In the genomic region with DNA sequence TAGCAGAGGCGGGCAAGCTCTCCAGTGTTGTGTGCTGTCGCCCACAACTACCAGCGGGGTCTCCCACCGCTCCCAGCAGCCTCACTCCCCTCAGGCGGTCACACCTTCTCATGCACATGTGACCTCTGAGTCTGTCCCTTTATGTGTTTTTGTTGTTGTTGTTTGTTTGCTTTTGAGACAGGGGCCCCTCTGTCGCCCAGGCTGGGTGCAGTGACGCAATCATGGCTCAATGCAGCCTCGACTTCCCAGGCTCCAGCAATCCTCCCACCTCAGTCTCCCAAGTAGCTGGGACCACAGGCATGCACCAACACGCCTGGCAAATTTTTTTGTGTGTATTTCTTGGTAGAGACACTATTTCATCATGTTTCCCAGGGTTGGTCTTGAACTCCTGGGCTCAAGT, we compare ENCODE assay signal across 9 cellular contexts. TPM values are rescaled to one million over a fixed set of nuclear protein-coding genes. Genes with fewer than 3 reads are reported as not detected.
A peak's percentile ranks its signal among the peaks of the same experiment; 100 is the strongest.
DNase-seq lines count a peak whose midpoint lies in the region; ATAC-seq, FAIRE-seq and TF ChIP-seq lines count a peak whose summit lies in the region.
"Had no signal": no experiment of that assay in that cellular context is flagged by ENCODE, and none has a peak within 500 bp of the region (broad histone marks: within the 10 kb centered on the region; RNA-seq: fewer than 3 reads in every experiment).

No MANE protein-coding gene starts in this region.

- CTCF ChIA-PET in BJ (lab: Yijun Ruan, JAX): no interaction called here

- peaks cover 37 to 56% (median 51%) of the 10 kb centered on the region in 3 donors for H3K4me1 Mint-ChIP-seq in naive B cell

- H3K4me3 Mint-ChIP-seq in naive B cell: peak overlapping the region; percentile 95 to 100 (median 98)

- no peak for FAIRE-seq in bronchial epithelial cell (lab: Jason Lieb, UNC)

- H3K36me3 ChIP-seq in BJ (ENCODE audit: control insufficient read depth, insufficient read depth, low read length) (peaks cover 10% of the 10 kb centered on the region), bronchial epithelial cell (ENCODE audit: control insufficient read depth, insufficient read depth, low read length) (peaks cover 9% of the 10 kb centered on the region)

- H3K9me3 Mint-ChIP-seq in naive B cell: no peaks in the 10 kb centered on the region

- H3K27ac Mint-ChIP-seq in naive B cell: peak overlapping the region in 3 of 6 donors; percentile 55 to 98 (median 65)

- DNase-seq in BJ (ENCODE audit: low read depth) (no peak), bronchial epithelial cell (ENCODE audit: low read depth) (peak; percentile 29), naive B cell (no peak), nucleus accumbens (lab: John Stamatoyannopoulos, UW) (no peak), GDM1 (lab: John Stamatoyannopoulos, UW) (no peak)
- DNase-seq in Jurkat, Clone E6-1 (ENCODE audit: low read depth, low spot score): no peak
- DNase-seq: hippocampal formation had no signal

- H3K27me3 ChIP-seq in BJ (ENCODE audit: control insufficient read depth, insufficient read depth, low read length): no peaks in the 10 kb centered on the region
- H3K27me3 ChIP-seq in bronchial epithelial cell (ENCODE audit: control insufficient read depth, insufficient read depth, low read length): no peaks in the 10 kb centered on the region

- H3K36me3 Mint-ChIP-seq in naive B cell: no peaks in the 10 kb centered on the region

- POLR2A ChIA-PET in BJ (lab: Charles Lee): interaction anchor here (0.6 kb wide), 1 partner anchor 176 kb away, joined by 3 read pairs; a partner anchor contains a TSS

- H3K4me3 ChIP-seq in BJ (ENCODE audit: low read depth, low read length) (peak overlapping the region; percentile 88), bronchial epithelial cell (ENCODE audit: low read depth, low read length) (peak overlapping the region; percentile 91)
- H3K4me3 ChIP-seq in Jurkat, Clone E6-1 (ENCODE audit: low read length): peak overlapping the region; percentile 75

- ATAC-seq in naive B cell (ENCODE audit: low read depth in 2 of 2): no peak
- no peak for ATAC-seq in HG02610 (IDR thresholded peaks at IDR 0.05; ENCODE audit: unreplicated experiment)
- ATAC-seq in HG02642 (IDR thresholded peaks at IDR 0.05; ENCODE audit: poor library complexity, unreplicated experiment): no peak

- H3K27me3 Mint-ChIP-seq in naive B cell: no peaks in the 10 kb centered on the region

- TF ChIP-seq CTCF in BJ (IDR thresholded peaks at IDR 0.05; ENCODE audit: insufficient read depth, low read depth, low read length) (no peak), bronchial epithelial cell (IDR thresholded peaks at IDR 0.05; ENCODE audit: insufficient read depth, low read length, severe bottlenecking) (no peak)

RNA-seq across cellular contexts. Expression of a gene that starts 1.5 kb away (rescaled TPM):
- polyA plus RNA-seq in BJ (2011; rRNA removed): 33.6 and 40.1 TPM in 2 replicates
- polyA minus RNA-seq in BJ (2011; rRNA and poly(A)+ RNA removed): 27.6 and 47.2 TPM in 2 replicates
- 72.9 TPM for polyA plus RNA-seq in Jurkat, Clone E6-1 (2012; ENCODE audit: insufficient read depth, insufficient read length)
- 48.3 and 54.5 TPM in 2 replicates for total RNA-seq in bronchial epithelial cell
- 10 to 100 TPM; 21.5 to 51.4 (median 24.5) TPM for polyA plus RNA-seq in naive B cell (ENCODE audit: low read depth in 6 of 6)

RNA-seq across cellular contexts. Expression of a gene that starts 1.6 kb away (rescaled TPM):
- polyA plus RNA-seq in BJ (2011; rRNA removed): 1.7 and 3.5 TPM in 2 replicates
- 1.7 and 2.4 TPM in 2 replicates for polyA minus RNA-seq in BJ (2011; rRNA and poly(A)+ RNA removed)
- 11.7 TPM for polyA plus RNA-seq in Jurkat, Clone E6-1 (2012; ENCODE audit: insufficient read depth, insufficient read length)
- 10.6 and 11.3 TPM in 2 replicates for total RNA-seq in bronchial epithelial cell
- polyA plus RNA-seq in naive B cell (ENCODE audit: low read depth in 6 of 6): 1 to 10 TPM; 2.3 to 6.3 (median 3.5) TPM

RNA-seq across cellular contexts. Expression of a gene that starts 25.8 kb away (rescaled TPM):
- 381 and 619 TPM in 2 replicates for polyA plus RNA-seq in BJ (2011; rRNA removed)
- 59.1 and 76.7 TPM in 2 replicates for polyA minus RNA-seq in BJ (2011; rRNA and poly(A)+ RNA removed)
- polyA plus RNA-seq in Jurkat, Clone E6-1 (2012; ENCODE audit: insufficient read depth, insufficient read length): 1,100 TPM
- 241 and 333 TPM in 2 replicates for total RNA-seq in bronchial epithelial cell
- 100 to 1,000 TPM; 341 to 412 (median 366) TPM for polyA plus RNA-seq in naive B cell (ENCODE audit: low read depth in 6 of 6)

RNA-seq across cellular contexts. Expression of a gene that starts 31.4 kb away (rescaled TPM):
- 85.2 and 92.9 TPM in 2 replicates for polyA plus RNA-seq in BJ (2011; rRNA removed)
- 29.1 and 34.1 TPM in 2 replicates for polyA minus RNA-seq in BJ (2011; rRNA and poly(A)+ RNA removed)
- 165 TPM for polyA plus RNA-seq in Jurkat, Clone E6-1 (2012; ENCODE audit: insufficient read depth, insufficient read length)
- 121 and 232 TPM in 2 replicates for total RNA-seq in bronchial epithelial cell
- polyA plus RNA-seq in naive B cell (ENCODE audit: low read depth in 6 of 6): 100 to 1,000 TPM; 129 to 201 (median 182) TPM

RNA-seq across cellular contexts. Expression of a gene that starts 31.8 kb away (rescaled TPM):
- 45.5 and 62.0 TPM in 2 replicates for polyA plus RNA-seq in BJ (2011; rRNA removed)
- polyA minus RNA-seq in BJ (2011; rRNA and poly(A)+ RNA removed): 13.5 and 17.3 TPM in 2 replicates
- polyA plus RNA-seq in Jurkat, Clone E6-1 (2012; ENCODE audit: insufficient read depth, insufficient read length): 281 TPM
- 38.2 and 45.1 TPM in 2 replicates for total RNA-seq in bronchial epithelial cell
- polyA plus RNA-seq in naive B cell (ENCODE audit: low read depth in 6 of 6): 10 to 100 TPM; 23.3 to 28.5 (median 25.7) TPM
